6 cellular contexts compared by ENCODE assay signal in the genomic region with DNA sequence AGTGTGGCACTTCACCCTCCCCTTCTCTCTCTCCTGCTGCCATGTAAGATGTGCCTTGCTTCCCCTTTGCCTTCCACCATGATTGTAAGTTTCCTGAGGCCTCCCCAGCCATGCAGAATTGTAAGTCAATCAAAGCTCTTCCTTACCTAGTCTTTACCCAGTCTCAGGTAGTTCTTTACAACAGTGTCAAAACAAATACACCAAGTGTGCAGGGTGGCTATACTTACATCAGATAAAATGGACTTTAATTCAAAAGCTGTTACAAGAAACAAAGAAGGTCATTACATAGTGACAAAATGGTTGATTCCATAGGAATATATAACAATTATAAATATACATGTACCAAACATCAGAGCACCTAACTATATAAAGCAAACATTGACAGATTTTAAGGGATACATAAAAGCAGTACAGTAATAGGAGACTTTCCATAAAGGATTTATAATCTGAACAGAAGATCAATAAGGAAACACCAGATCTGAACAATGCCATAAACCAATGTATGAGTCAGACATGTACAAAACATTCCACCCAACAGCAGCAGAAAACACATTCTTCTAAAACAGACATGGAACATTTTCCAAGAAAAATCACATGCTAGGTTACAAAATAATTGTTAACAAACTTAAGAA. TPM values are rescaled to one million over a fixed set of nuclear protein-coding genes. Genes with fewer than 3 reads are reported as not detected.
"Had no signal": no experiment of that assay in that cellular context is flagged by ENCODE, and none has a peak within 500 bp of the region (broad histone marks: within the 10 kb centered on the region; RNA-seq: fewer than 3 reads in every experiment).

No MANE protein-coding gene starts in this region.

RNA-seq across cellular contexts. Expression of gene OR1A1, which starts 17.4 kb away (rescaled TPM):
- total RNA-seq: HT1080, K562, M059J, Right ventricle myocardium superior, SJSA1 had no signal
- polyA plus RNA-seq: IgD-negative memory B cell, K562 had no signal

RNA-seq across cellular contexts. Expression of gene OR1A2, which starts 27.5 kb away (rescaled TPM):
- total RNA-seq: HT1080, K562, M059J, Right ventricle myocardium superior, SJSA1 had no signal
- polyA plus RNA-seq: IgD-negative memory B cell, K562 had no signal
